Comparison of ENCODE assay signal across 6 cellular contexts in the genomic region with DNA sequence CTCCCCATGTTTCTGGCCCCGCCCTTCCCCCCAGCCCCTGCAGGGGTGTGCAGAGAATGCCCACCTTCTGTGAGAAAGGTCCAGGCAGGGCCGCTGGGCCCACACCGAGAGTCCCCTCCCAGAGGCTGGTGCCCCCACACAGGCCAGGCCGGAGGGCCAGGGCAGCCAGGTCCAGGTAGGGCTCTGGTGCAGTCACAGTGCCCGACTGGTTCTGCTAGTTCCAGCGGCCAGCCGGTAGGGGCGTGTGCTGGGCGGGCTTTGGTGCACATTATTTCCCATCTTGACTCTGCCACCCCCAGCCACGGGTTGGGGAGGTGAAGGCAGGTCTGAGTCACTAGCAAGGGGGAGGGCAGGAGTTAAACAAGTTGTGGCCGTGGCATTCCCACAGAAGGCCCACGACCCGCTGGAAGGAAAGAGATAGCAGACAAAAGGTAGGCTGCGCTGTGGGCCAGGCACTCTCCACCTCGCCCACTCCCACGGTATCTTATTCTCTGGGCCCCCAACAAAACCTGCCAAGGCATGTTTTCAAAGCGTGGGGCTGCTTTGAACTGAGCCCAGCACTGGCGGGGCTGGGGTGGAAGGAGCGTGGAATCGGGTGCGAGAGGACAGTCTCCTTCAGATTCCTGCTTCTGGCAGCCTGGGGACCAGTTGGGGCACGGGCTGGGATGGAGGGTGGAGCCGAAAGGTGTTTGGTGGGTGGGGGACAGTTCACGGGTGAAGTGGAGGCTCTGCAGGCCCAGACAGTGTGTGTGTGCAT. TPM values are rescaled to one million over a fixed set of nuclear protein-coding genes. Genes with fewer than 3 reads are reported as not detected.
DNase-seq lines count a peak whose midpoint lies in the region; ATAC-seq and TF ChIP-seq lines count a peak whose summit lies in the region.

No MANE protein-coding gene starts in this region.

- peaks cover 14% of the 10 kb centered on the region for H3K4me1 Mint-ChIP-seq in endodermal cell

- no peaks in the 10 kb centered on the region for H3K9me3 ChIP-seq in endodermal cell (ENCODE audit: control insufficient read depth, low read length)

- 67 to 85% methylated on average over 10 to 24 of the region's 24 CpGs for WGBS in endodermal cell (ENCODE audit: insufficient coverage in 1 of 2, insufficient read length in 1 of 2), 2 experiments

- no peaks in the 10 kb centered on the region for H3K36me3 Mint-ChIP-seq in endodermal cell (ENCODE audit: low read depth)

- H3K4me3 Mint-ChIP-seq in endodermal cell, result peak overlapping the region; percentile 48

- H3K4me3 ChIP-seq in endodermal cell (ENCODE audit: low read length), result no peak overlapping the region
- peak overlapping the region; percentile 22 to 55 (median 36) for H3K4me3 ChIP-seq in skin epidermis

- H3K36me3 ChIP-seq in endodermal cell (ENCODE audit: control insufficient read depth, insufficient read depth, low read length), result no peaks in the 10 kb centered on the region

- no peak for ATAC-seq in GM18861 (IDR thresholded peaks at IDR 0.05; ENCODE audit: unreplicated experiment)
- no peak for ATAC-seq in HG03442 (IDR thresholded peaks at IDR 0.05; ENCODE audit: unreplicated experiment)

- H3K27ac Mint-ChIP-seq in endodermal cell, result no peak overlapping the region

- DNase-seq in DMS153 treated with DMSO at 0.1 percent for 48 hours (lab: John Stamatoyannopoulos, UW; ENCODE audit: unreplicated experiment) (peak; percentile 2), DMS153 (lab: John Stamatoyannopoulos, UW) (no peak), endodermal cell (peak; percentile 86)

- H3K27me3 Mint-ChIP-seq in endodermal cell (ENCODE audit: insufficient read depth), result peaks cover 64% of the 10 kb centered on the region

- no peaks in the 10 kb centered on the region for H3K9me3 Mint-ChIP-seq in endodermal cell

- H3K27me3 ChIP-seq in endodermal cell (ENCODE audit: control insufficient read depth, insufficient read depth, low read length, poor library complexity, severe bottlenecking), result peaks cover 45% of the 10 kb centered on the region

- no peak overlapping the region for H3K9ac ChIP-seq in endodermal cell (ENCODE audit: extremely low read depth, low read length, poor library complexity, severe bottlenecking)

- H3K4me1 ChIP-seq in endodermal cell (ENCODE audit: control insufficient read depth, insufficient read depth, low read length), result peaks cover 3% of the 10 kb centered on the region

- TF ChIP-seq CTCF in endodermal cell (conservative IDR thresholded peaks at IDR 0.05), result peak; percentile 74

- H3K27ac ChIP-seq in endodermal cell (ENCODE audit: low read depth, low read length), result no peak overlapping the region
- peak overlapping the region in 19 of 21 experiments; percentile 35 to 86 (median 74) for H3K27ac ChIP-seq in skin epidermis

RNA-seq across cellular contexts. Expression of a gene that starts 1.9 kb away (rescaled TPM):
- under 1 TPM in 1 of 2 donors, not detected in 1; 0.66 TPM for total RNA-seq in endodermal cell
- 0.21 TPM for polyA plus RNA-seq in endodermal cell (2013, experiment 1 of 2)
- not detected for polyA plus RNA-seq in endodermal cell (2013, experiment 2 of 2)

RNA-seq across cellular contexts. Expression of a gene that starts 12.6 kb away (rescaled TPM):
- total RNA-seq in endodermal cell, result 10 to 100 TPM; 40.4 to 40.5 TPM
- 22.2 TPM for polyA plus RNA-seq in endodermal cell (2013, experiment 1 of 2)
- 21.2 TPM for polyA plus RNA-seq in endodermal cell (2013, experiment 2 of 2)

RNA-seq across cellular contexts. Expression of a gene that starts 26.1 kb away (rescaled TPM):
- total RNA-seq in endodermal cell, result 1 to 10 TPM in 1 of 2 donors, under 1 TPM in 1; 0.84 to 1.1 TPM
- polyA plus RNA-seq in endodermal cell (2013, experiment 1 of 2), result 7.5 TPM
- polyA plus RNA-seq in endodermal cell (2013, experiment 2 of 2), result 6.6 TPM

RNA-seq across cellular contexts. Expression of a gene that starts 26.2 kb away (rescaled TPM):
- total RNA-seq in endodermal cell, result 1 to 10 TPM; 3.5 to 7.1 TPM
- 2.6 TPM for polyA plus RNA-seq in endodermal cell (2013, experiment 1 of 2)
- polyA plus RNA-seq in endodermal cell (2013, experiment 2 of 2), result 1.6 TPM

RNA-seq across cellular contexts. Expression of a gene that starts 55.7 kb away (rescaled TPM):
- total RNA-seq in endodermal cell, result 10 to 100 TPM; 26.6 to 35.8 TPM
- polyA plus RNA-seq in endodermal cell (2013, experiment 1 of 2), result 32.2 TPM
- 25.3 TPM for polyA plus RNA-seq in endodermal cell (2013, experiment 2 of 2)
